Comparison of ENCODE assay signal across 8 cellular contexts in the genomic region with DNA sequence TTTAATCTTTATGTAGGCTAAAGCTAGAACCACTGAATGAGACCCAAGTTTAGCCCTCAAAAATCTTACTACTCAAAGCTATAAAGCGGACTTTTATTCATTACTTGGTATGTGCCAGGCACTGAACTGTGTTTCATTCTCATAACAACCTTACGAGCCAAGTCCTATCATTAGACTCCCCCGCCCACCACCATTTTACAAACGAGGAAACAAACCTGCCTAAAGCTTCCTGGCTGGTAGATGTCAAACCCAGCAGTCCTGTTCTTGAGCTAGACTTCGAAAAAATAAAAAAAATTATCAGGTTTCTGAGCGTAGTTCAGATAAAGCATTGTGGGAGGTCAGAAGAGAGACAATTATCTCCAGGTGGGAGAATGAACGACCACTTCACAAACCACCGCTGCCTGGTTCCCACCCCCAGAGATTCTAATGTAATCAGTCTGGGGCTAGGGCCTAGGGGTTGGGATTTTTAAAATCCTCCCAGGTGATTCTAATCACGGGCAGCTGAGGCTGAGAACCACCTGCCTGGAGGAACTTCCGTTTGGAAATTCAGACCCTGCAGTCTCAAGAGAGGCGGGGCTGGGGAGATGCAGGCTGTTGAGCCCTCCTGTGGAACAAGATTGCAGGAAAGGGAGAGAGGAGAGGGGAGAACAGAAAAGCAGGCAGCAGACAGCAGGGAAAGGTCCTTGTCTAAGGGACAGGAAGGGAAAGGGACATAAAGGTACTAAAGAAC. TPM values are rescaled to one million over a fixed set of nuclear protein-coding genes. Genes with fewer than 3 reads are reported as not detected.
DNase-seq lines count a peak whose midpoint lies in the region; ATAC-seq, FAIRE-seq and TF ChIP-seq lines count a peak whose summit lies in the region.

No MANE protein-coding gene starts in this region.

- peak overlapping the region; percentile 44 to 71 for H3K9ac ChIP-seq in duodenal mucosa (ENCODE audit: low read depth in 1 of 2, low read length in 2 of 2)

- TF ChIP-seq CTCF in progenitor cell of endocrine pancreas (IDR thresholded peaks at IDR 0.05; ENCODE audit: unreplicated experiment) = no peak

- peaks cover 35 to 41% of the 10 kb centered on the region in 2 donors for H3K4me1 ChIP-seq in duodenal mucosa (ENCODE audit: control insufficient read depth in 1 of 2, insufficient read depth in 2 of 2, low read length in 2 of 2)

- H3K36me3 Mint-ChIP-seq in progenitor cell of endocrine pancreas (ENCODE audit: insufficient read depth) = no peaks in the 10 kb centered on the region

- H3K9me3 Mint-ChIP-seq in progenitor cell of endocrine pancreas (ENCODE audit: low read depth) = no peaks in the 10 kb centered on the region

- no peak for ATAC-seq in HG03457 (IDR thresholded peaks at IDR 0.05; ENCODE audit: unreplicated experiment)

- no peaks in the 10 kb centered on the region for H3K27me3 ChIP-seq in duodenal mucosa (ENCODE audit: control insufficient read depth in 1 of 2, insufficient read depth in 2 of 2, low read length in 2 of 2)

- peak overlapping the region; percentile 65 for H3K27ac Mint-ChIP-seq in progenitor cell of endocrine pancreas

- no peak overlapping the region for H3K4me3 Mint-ChIP-seq in progenitor cell of endocrine pancreas (ENCODE audit: low read depth)

- no peak for FAIRE-seq in GM19239 (lab: Jason Lieb, UNC)

- H3K4me1 Mint-ChIP-seq in progenitor cell of endocrine pancreas (ENCODE audit: low read depth) = peaks cover 16% of the 10 kb centered on the region

- CTCF ChIA-PET in HEK293T (lab: Yijun Ruan, JAX) = no interaction called here

- POLR2A ChIA-PET in HEK293T (lab: Yijun Ruan, JAX) = no interaction called here

- H3K36me3 ChIP-seq in duodenal mucosa (ENCODE audit: control insufficient read depth in 1 of 2, insufficient read depth in 2 of 2, low read length in 2 of 2) = peaks cover 4 to 7% of the 10 kb centered on the region in 2 donors

- H3K9me3 ChIP-seq in duodenal mucosa (ENCODE audit: control insufficient read depth in 1 of 2, low read length in 2 of 2) = no peaks in the 10 kb centered on the region

- peak overlapping the region; percentile 79 for H3K27ac ChIP-seq in duodenal mucosa (ENCODE audit: low read depth, low read length)

- DNase-seq in Daoy (ENCODE audit: low read depth) = peak; percentile 59
- peak; percentile 33 for DNase-seq in NCI-H2107 (lab: John Stamatoyannopoulos, UW)
- DNase-seq in progenitor cell of endocrine pancreas (ENCODE audit: low spot score, unreplicated experiment) = no peak
- DNase-seq in HEK293T (ENCODE audit: extremely low spot score) = no peak
- no peak for DNase-seq in NAMALWA (ENCODE audit: low spot score)
- no peak for DNase-seq in GM19239 (ENCODE audit: insufficient read length, low spot score)

- H3K27me3 Mint-ChIP-seq in progenitor cell of endocrine pancreas = peaks cover 17% of the 10 kb centered on the region

- H3K4me3 ChIP-seq in duodenal mucosa (ENCODE audit: low read depth in 1 of 2, low read length in 2 of 2) = peak overlapping the region; percentile 13 to 38

TF ChIP-seq in HEK293T, 16 proteins besides CTCF, POLR2A, EP300 and RAD21:
- TF ChIP-seq CTBP1 (IDR thresholded peaks at IDR 0.05; ENCODE audit: borderline replicate concordance) (no peak), FOXA1 (IDR thresholded peaks at IDR 0.05) (no peak), NFRKB (IDR thresholded peaks at IDR 0.05) (no peak), ELF4 (IDR thresholded peaks at IDR 0.05) (no peak), ARNT (IDR thresholded peaks at IDR 0.05) (no peak), LEF1 (IDR thresholded peaks at IDR 0.05; ENCODE audit: borderline replicate concordance) (no peak), ZNF384 (IDR thresholded peaks at IDR 0.05) (no peak), FOXM1 (IDR thresholded peaks at IDR 0.05; ENCODE audit: borderline replicate concordance) (no peak), BHLHE40 (IDR thresholded peaks at IDR 0.05; ENCODE audit: borderline replicate concordance) (no peak), FOXK2 (IDR thresholded peaks at IDR 0.05) (no peak), SUZ12 (IDR thresholded peaks at IDR 0.05) (no peak), L3MBTL2 (conservative IDR thresholded peaks at IDR 0.05) (no peak), HDGF (IDR thresholded peaks at IDR 0.05; ENCODE audit: borderline replicate concordance) (no peak), TARDBP (IDR thresholded peaks at IDR 0.05) (no peak), SP1 (IDR thresholded peaks at IDR 0.05) (no peak)
- TF ChIP-seq, protein P1, sequence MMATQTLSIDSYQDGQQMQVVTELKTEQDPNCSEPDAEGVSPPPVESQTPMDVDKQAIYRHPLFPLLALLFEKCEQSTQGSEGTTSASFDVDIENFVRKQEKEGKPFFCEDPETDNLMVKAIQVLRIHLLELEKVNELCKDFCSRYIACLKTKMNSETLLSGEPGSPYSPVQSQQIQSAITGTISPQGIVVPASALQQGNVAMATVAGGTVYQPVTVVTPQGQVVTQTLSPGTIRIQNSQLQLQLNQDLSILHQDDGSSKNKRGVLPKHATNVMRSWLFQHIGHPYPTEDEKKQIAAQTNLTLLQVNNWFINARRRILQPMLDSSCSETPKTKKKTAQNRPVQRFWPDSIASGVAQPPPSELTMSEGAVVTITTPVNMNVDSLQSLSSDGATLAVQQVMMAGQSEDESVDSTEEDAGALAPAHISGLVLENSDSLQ (IDR thresholded peaks at IDR 0.05) = no peak

RNA-seq across cellular contexts. Expression of a gene that starts 8.6 kb away (rescaled TPM):
- total RNA-seq in Daoy (2014; rRNA removed; shearing (Covaris generic)) = 2.5 and 2.8 TPM in 2 replicates
- total RNA-seq in progenitor cell of endocrine pancreas = not detected in 2 replicates

Comparison
In these comparisons a context has a peak if more than half of its experiments do, and no peak if none do; other contexts are left out.
1. DNase-seq: peak in Daoy (single experiment) and NCI-H2107 (single experiment); none in progenitor cell of endocrine pancreas (single experiment), HEK293T (single experiment), NAMALWA (single experiment) and GM19239 (single experiment).